In the genomic region with DNA sequence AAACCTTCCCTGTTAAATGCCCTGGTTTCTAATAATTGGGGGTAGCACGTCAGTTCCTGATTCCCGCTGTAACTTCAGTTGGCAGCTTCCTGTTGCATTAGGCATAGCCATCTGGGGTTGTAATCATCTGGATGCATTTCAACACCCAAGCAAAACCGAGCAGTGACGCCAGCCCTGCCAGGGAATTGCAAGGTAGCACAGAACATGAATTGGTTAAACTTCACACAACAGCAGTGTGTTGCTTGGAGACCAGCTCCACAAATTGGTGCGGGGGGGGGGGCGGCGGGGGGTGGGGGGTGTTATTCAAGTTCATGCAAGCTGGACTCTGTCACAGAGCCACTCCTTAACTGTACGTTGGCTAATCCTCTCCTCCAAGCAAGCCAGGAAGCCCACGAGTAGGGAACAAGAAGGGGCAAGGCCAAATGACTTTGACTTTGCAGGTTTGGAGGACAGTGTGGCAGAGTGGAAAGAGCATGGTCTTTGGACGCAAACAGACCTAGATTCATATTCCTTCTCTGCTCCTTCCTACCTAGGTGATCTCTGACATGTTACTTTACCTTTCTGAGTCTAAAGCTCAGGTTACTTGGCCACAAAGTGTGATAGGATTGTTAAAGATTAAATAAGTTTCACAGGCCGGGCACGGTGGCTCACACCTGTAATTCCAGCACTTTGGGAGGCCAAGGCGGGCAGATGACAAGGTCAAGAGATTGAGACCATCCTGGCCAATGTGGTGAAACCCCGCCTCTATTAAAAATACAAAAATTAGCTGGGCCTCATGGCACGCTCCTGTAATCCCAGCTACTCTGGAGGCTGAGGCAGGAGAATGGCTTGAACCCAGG, we compare ENCODE assay signal across 10 cellular contexts. TPM values are rescaled to one million over a fixed set of nuclear protein-coding genes. Genes with fewer than 3 reads are reported as not detected.
DNase-seq lines count a peak whose midpoint lies in the region; ATAC-seq, FAIRE-seq and TF ChIP-seq lines count a peak whose summit lies in the region.
"Had no signal": no experiment of that assay in that cellular context is flagged by ENCODE, and none has a peak within 500 bp of the region (broad histone marks: within the 10 kb centered on the region; RNA-seq: fewer than 3 reads in every experiment).

No MANE protein-coding gene starts in this region.

- CTCF ChIA-PET in H1 (lab: Charles Lee; ENCODE audit: partially characterized antibody): interaction anchor here (0.6 kb wide), 2 partner anchors 33 to 730 kb away, joined by 3 read pairs; no protein-coding TSS in a partner anchor

- no peak overlapping the region for H2BK120ac ChIP-seq in H1 (replicated peaks; ENCODE audit: low read depth, low read length)

- no peak for TF ChIP-seq CTCF in Peyer's patch (IDR thresholded peaks at IDR 0.05)
- TF ChIP-seq CTCF in H1 (IDR thresholded peaks at IDR 0.05; ENCODE audit: control extremely low read depth in 1 of 3, insufficient read depth in 1 of 3, low read depth in 1 of 3, low read length in 3 of 3): no peak

- no peak overlapping the region for H3K14ac ChIP-seq in H1 (ENCODE audit: insufficient read length)

- no peak overlapping the region for H3K4ac ChIP-seq in H1 (replicated peaks; ENCODE audit: insufficient read length, low read depth, low read length)

- intact Hi-C loops in aorta (cut with DNase I): no loop called here

- H2BK12ac ChIP-seq in H1 (ENCODE audit: low read depth, low read length): 0 out of 2 replicates have a peak overlapping the region, but pooled peaks have one; percentile 80

- H3K4me3 ChIP-seq in Peyer's patch (peak overlapping the region in 1 of 4 donors; percentile 23), H1 (ENCODE audit: extremely low read depth in 1 of 4, insufficient read depth in 2 of 4, low read depth in 3 of 4, low read length in 4 of 4) (no peak overlapping the region), mucosa of rectum (ENCODE audit: low read length in 2 of 2) (peak overlapping the region; percentile 41 to 50), aorta (ENCODE audit: low read length in 2 of 2) (no peak overlapping the region)

- no peak overlapping the region for H4K5ac ChIP-seq in H1 (ENCODE audit: insufficient read length, low read depth, low read length)

- no peaks in the 10 kb centered on the region for H3K36me3 ChIP-seq in Peyer's patch
- H3K36me3 ChIP-seq in H1 (ENCODE audit: control insufficient read depth in 2 of 4, insufficient read depth in 4 of 4, low read length in 3 of 4): no peaks in the 10 kb centered on the region
- H3K36me3 ChIP-seq in mucosa of rectum (ENCODE audit: control insufficient read depth in 2 of 2, insufficient read depth in 2 of 2, low read length in 2 of 2): peaks cover 0 to 3% of the 10 kb centered on the region in 2 donors
- H3K36me3 ChIP-seq in aorta (ENCODE audit: control insufficient read depth in 1 of 2, insufficient read depth in 2 of 2, low read length in 1 of 2): no peaks in the 10 kb centered on the region

- H3K36me3 Mint-ChIP-seq in activated T-cell treated with anti-CD3 and anti-CD28 coated beads, Interleukin-2, amount 50 U/mL, for 72 hours (ENCODE audit: insufficient read depth in 2 of 2): peaks cover 12 to 20% of the 10 kb centered on the region in 2 donors
- peaks cover 37% of the 10 kb centered on the region for H3K36me3 Mint-ChIP-seq in activated T-cell treated with anti-CD3 and anti-CD28 coated beads, Interleukin-2, amount 50 U/mL, for 4 hours (ENCODE audit: insufficient read depth)

- ATAC-seq in activated T-cell treated with anti-CD3 and anti-CD28 coated beads, Interleukin-2, amount 50 U/mL, for 72 hours (replicated peaks in 1 of 2): no peak
- ATAC-seq in activated T-cell treated with anti-CD3 and anti-CD28 coated beads, Interleukin-2, amount 50 U/mL, for 4 hours: no peak
- peak; percentile 75 for ATAC-seq in aorta (ENCODE audit: low FRiP score)
- ATAC-seq in GM19395 (IDR thresholded peaks at IDR 0.05; ENCODE audit: unreplicated experiment): no peak

- H2AFZ ChIP-seq in H1 (ENCODE audit: low read length): no peak overlapping the region

- no peaks in the 10 kb centered on the region for H4K20me1 ChIP-seq in H1 (replicated peaks in 1 of 2; ENCODE audit: control insufficient read depth in 1 of 2, insufficient read depth in 2 of 2, low read length in 2 of 2)

- H3K56ac ChIP-seq in H1 (replicated peaks; ENCODE audit: insufficient read length, low read depth, low read length): no peak overlapping the region

- POLR2A ChIA-PET in H1 (lab: Charles Lee; ENCODE audit: partially characterized antibody): interaction anchor here (1.3 kb wide), 1 partner anchor 8 kb away, joined by 3 read pairs; no protein-coding TSS in a partner anchor

- no peak overlapping the region for H3K4me2 ChIP-seq in H1 (ENCODE audit: insufficient read depth in 1 of 2, low read depth in 2 of 2, low read length in 2 of 2)

- H3K18ac ChIP-seq in H1 (ENCODE audit: extremely low read depth, low read length): no peak overlapping the region

- H4K8ac ChIP-seq in H1 (ENCODE audit: extremely low read depth, insufficient read depth, low read length): no peak overlapping the region

- no peaks in the 10 kb centered on the region for H3K27me3 Mint-ChIP-seq in activated T-cell treated with anti-CD3 and anti-CD28 coated beads, Interleukin-2, amount 50 U/mL, for 72 hours (ENCODE audit: low read depth)
- no peaks in the 10 kb centered on the region for H3K27me3 Mint-ChIP-seq in activated T-cell treated with anti-CD3 and anti-CD28 coated beads, Interleukin-2, amount 50 U/mL, for 4 hours (ENCODE audit: low read depth)

- H2BK15ac ChIP-seq in H1 (ENCODE audit: low read length): 0 out of 2 replicates have a peak overlapping the region, but pooled peaks have one; percentile 40

- H3K9ac ChIP-seq in H1 (replicated peaks in 1 of 4; ENCODE audit: extremely low read depth in 1 of 4, low read depth in 3 of 4, low read length in 3 of 4) (no peak overlapping the region), mucosa of rectum (ENCODE audit: low read depth in 1 of 2, low read length in 2 of 2) (peak overlapping the region; percentile 38 to 44)

- H3K23ac ChIP-seq in H1 (ENCODE audit: insufficient read length): no peak overlapping the region

- TF ChIP-seq RAD21 in H1 (IDR thresholded peaks at IDR 0.05 in 1 of 2, conservative IDR thresholded peaks at IDR 0.05 in 1 of 2; ENCODE audit: low read depth in 2 of 2, low read length in 2 of 2): no peak

- H3K27ac ChIP-seq in Peyer's patch: peak overlapping the region in 3 of 4 donors; percentile 65 to 86 (median 84)
- H3K27ac ChIP-seq in H1 (ENCODE audit: low read depth, low read length): no peak overlapping the region
- peak overlapping the region; percentile 81 to 90 for H3K27ac ChIP-seq in mucosa of rectum (ENCODE audit: low read depth in 2 of 2, low read length in 2 of 2)
- peak overlapping the region in 1 of 2 donors; percentile 49 for H3K27ac ChIP-seq in aorta (ENCODE audit: low read depth in 1 of 2, low read length in 2 of 2)

- 81% methylated on average over 15 of the region's 15 CpGs; no CpG with 5 or more reads in 1 of the 2 experiments for WGBS in H1 (ENCODE audit: extremely low coverage in 1 of 2, insufficient coverage in 1 of 2, insufficient read length in 1 of 2, insufficient replicate concordance in 2 of 2, low coverage in 1 of 2, low lambda C conversion rate in 2 of 2, missing lambda C conversion rate in 1 of 2), 2 experiments
- 36% methylated on average over 15 of the region's 15 CpGs for WGBS in aorta, 2 donors

- TF ChIP-seq EP300 in H1 (IDR thresholded peaks at IDR 0.05; ENCODE audit: borderline replicate concordance in 1 of 2, low read depth in 2 of 2, low read length in 2 of 2): no peak

- H3K23me2 ChIP-seq in H1 (ENCODE audit: low read depth, low read length): no peaks in the 10 kb centered on the region

- DNase-seq in activated T-cell treated with anti-CD3 and anti-CD28 coated beads, Interleukin-2, amount 50 U/mL, for 72 hours: no peak
- DNase-seq in activated T-cell treated with anti-CD3 and anti-CD28 coated beads, Interleukin-2, amount 50 U/mL, for 4 hours: no peak
- DNase-seq in Peyer's patch (peak in 2 of 3 donors; percentile 92), H1 (ENCODE audit: low read depth in 1 of 2, low spot score in 2 of 2) (no peak), aorta (peak; percentile 83 to 89), activated gamma-delta T cell (lab: John Stamatoyannopoulos, UW) (no peak)

- H3K4me3 Mint-ChIP-seq in activated T-cell treated with anti-CD3 and anti-CD28 coated beads, Interleukin-2, amount 50 U/mL, for 72 hours: no peak overlapping the region
- H3K4me3 Mint-ChIP-seq in activated T-cell treated with anti-CD3 and anti-CD28 coated beads, Interleukin-2, amount 50 U/mL, for 4 hours: no peak overlapping the region

- H3K9me3 Mint-ChIP-seq in activated T-cell treated with anti-CD3 and anti-CD28 coated beads, Interleukin-2, amount 50 U/mL, for 72 hours: no peaks in the 10 kb centered on the region
- no peaks in the 10 kb centered on the region for H3K9me3 Mint-ChIP-seq in activated T-cell treated with anti-CD3 and anti-CD28 coated beads, Interleukin-2, amount 50 U/mL, for 4 hours

- H3K79me1 ChIP-seq in H1 (ENCODE audit: low read depth, low read length): no peaks in the 10 kb centered on the region

- no peak for FAIRE-seq in H1 (lab: Jason Lieb, UNC)
- FAIRE-seq: G401.6, TTC549 had no signal

- H3K27me3 ChIP-seq in Peyer's patch: no peaks in the 10 kb centered on the region
- H3K27me3 ChIP-seq in H1 (replicated peaks in 1 of 4; ENCODE audit: control insufficient read depth in 3 of 4, extremely low read depth in 1 of 4, insufficient read depth in 3 of 4, low read length in 3 of 4): no peaks in the 10 kb centered on the region; a peak in 1 of 7 replicates
- no peaks in the 10 kb centered on the region for H3K27me3 ChIP-seq in mucosa of rectum (ENCODE audit: control insufficient read depth in 2 of 2, insufficient read depth in 2 of 2, low read length in 2 of 2)
- no peaks in the 10 kb centered on the region for H3K27me3 ChIP-seq in aorta (ENCODE audit: control insufficient read depth in 1 of 2, insufficient read depth in 2 of 2, low read length in 1 of 2)

- H4K91ac ChIP-seq in H1 (replicated peaks; ENCODE audit: insufficient read length, low read length): no peak overlapping the region

- H3K27ac Mint-ChIP-seq in activated T-cell treated with anti-CD3 and anti-CD28 coated beads, Interleukin-2, amount 50 U/mL, for 72 hours: peak overlapping the region; percentile 69

- peaks cover 46% of the 10 kb centered on the region for H3K4me1 Mint-ChIP-seq in activated T-cell treated with anti-CD3 and anti-CD28 coated beads, Interleukin-2, amount 50 U/mL, for 72 hours (ENCODE audit: low read depth)
- H3K4me1 Mint-ChIP-seq in activated T-cell treated with anti-CD3 and anti-CD28 coated beads, Interleukin-2, amount 50 U/mL, for 4 hours (ENCODE audit: low read depth): peaks cover 33% of the 10 kb centered on the region

- no peaks in the 10 kb centered on the region for H3K79me2 ChIP-seq in H1 (ENCODE audit: control insufficient read depth in 1 of 2, insufficient read depth in 2 of 2, low read length in 2 of 2)

- H3K4me1 ChIP-seq in Peyer's patch: peaks cover 0 to 10% (median 5%) of the 10 kb centered on the region in 4 donors
- no peaks in the 10 kb centered on the region for H3K4me1 ChIP-seq in H1 (replicated peaks in 1 of 4; ENCODE audit: control insufficient read depth in 3 of 4, insufficient read depth in 4 of 4, low read length in 3 of 4)
- H3K4me1 ChIP-seq in mucosa of rectum (ENCODE audit: control insufficient read depth in 2 of 2, insufficient read depth in 2 of 2, low read length in 2 of 2): peaks cover 6 to 10% of the 10 kb centered on the region in 2 donors
- no peaks in the 10 kb centered on the region for H3K4me1 ChIP-seq in aorta (ENCODE audit: control insufficient read depth in 1 of 2, insufficient read depth in 2 of 2, low read length in 2 of 2)

- TF ChIP-seq POLR2A in Peyer's patch (IDR thresholded peaks at IDR 0.05): peak; percentile 57 to 69
- TF ChIP-seq POLR2A in H1 (IDR thresholded peaks at IDR 0.05; ENCODE audit: control extremely low read depth in 1 of 2, low read depth in 2 of 2, low read length in 2 of 2): no peak

- H3K9me3 ChIP-seq in Peyer's patch (no peaks in the 10 kb centered on the region), H1 (ENCODE audit: insufficient read depth in 2 of 2, low read depth in 1 of 2, low read length in 1 of 2) (peaks cover 0 to 3% of the 10 kb centered on the region in 2 experiments; a peak in 1 of 4 replicates), mucosa of rectum (ENCODE audit: control insufficient read depth in 2 of 2, low read length in 2 of 2) (no peaks in the 10 kb centered on the region), aorta (ENCODE audit: control insufficient read depth, low read length) (no peaks in the 10 kb centered on the region)

- H2BK5ac ChIP-seq in H1 (ENCODE audit: low read depth, low read length): no peak overlapping the region

- H2AK5ac ChIP-seq in H1 (ENCODE audit: low read depth, low read length): no peak overlapping the region

- H2BK20ac ChIP-seq in H1 (ENCODE audit: low read length): no peak overlapping the region

RNA-seq across cellular contexts. Expression of a gene that starts 4.7 kb away (rescaled TPM):
- total RNA-seq in activated T-cell treated with anti-CD3 and anti-CD28 coated beads, Interleukin-2, amount 50 U/mL, for 72 hours: 10 to 100 TPM; 24.3 to 24.8 TPM
- 10 to 100 TPM; 20.4 to 22.7 (median 22.4) TPM for total RNA-seq in activated T-cell treated with anti-CD3 and anti-CD28 coated beads, Interleukin-2, amount 50 U/mL, for 4 hours
- total RNA-seq in Peyer's patch (1 to 10 TPM; 1.6 to 9.9 (median 2.7) TPM), aorta (1 to 10 TPM in 1 of 2 donors, under 1 TPM in 1; 0.84 to 2.2 TPM)
- total RNA-seq in H1 (2021; fragmentation: NEBNext Ultra II Directional; extraction: Animal tissue kit (Norgen Biotek cat#: 25700)): 0.11 and 0.23 TPM in 2 replicates
- polyA plus RNA-seq in H1 (2011; rRNA removed) (not detected in 2 replicates), aorta (1 to 10 TPM in 1 of 2 donors, not detected in 1; 1.1 TPM)
- polyA plus RNA-seq in H1 (2011; cell fraction: cytosol; rRNA removed): not detected
- not detected for polyA plus RNA-seq in H1 (2011; cell fraction: nucleus; rRNA removed)
- not detected in 4 replicates for polyA plus RNA-seq in H1 (2012, experiment 1 of 2)
- polyA plus RNA-seq in H1 (2012, experiment 2 of 2): not detected
- not detected for polyA plus RNA-seq in H1 (2013, experiment 1 of 2)
- polyA plus RNA-seq in H1 (2013, experiment 2 of 2): 0.02 TPM
- not detected in 2 replicates for polyA minus RNA-seq in H1 (2011; rRNA and poly(A)+ RNA removed)
- polyA minus RNA-seq in H1 (2011; cell fraction: cytosol; rRNA and poly(A)+ RNA removed): not detected
- not detected for polyA minus RNA-seq in H1 (2011; cell fraction: nucleus; rRNA and poly(A)+ RNA removed)

RNA-seq across cellular contexts. Expression of a gene that starts 25.7 kb away (rescaled TPM):
- total RNA-seq in activated T-cell treated with anti-CD3 and anti-CD28 coated beads, Interleukin-2, amount 50 U/mL, for 72 hours: 10 to 100 TPM; 25.6 to 26.6 TPM
- total RNA-seq in activated T-cell treated with anti-CD3 and anti-CD28 coated beads, Interleukin-2, amount 50 U/mL, for 4 hours: 10 to 100 TPM; 10.3 to 11.0 (median 10.8) TPM
- total RNA-seq in Peyer's patch (10 to 100 TPM; 30.1 to 45.2 (median 38.2) TPM), aorta (10 to 100 TPM; 55.1 to 58.7 TPM)
- 24.1 and 25.9 TPM in 2 replicates for total RNA-seq in H1 (2021; fragmentation: NEBNext Ultra II Directional; extraction: Animal tissue kit (Norgen Biotek cat#: 25700))
- polyA plus RNA-seq in H1 (2011; rRNA removed) (1.4 and 1.6 TPM in 2 replicates), aorta (1 to 10 TPM in 1 of 2 donors, under 1 TPM in 1; 0.63 to 2.7 TPM)
- polyA plus RNA-seq in H1 (2011; cell fraction: cytosol; rRNA removed): 1.9 TPM
- 4.6 TPM for polyA plus RNA-seq in H1 (2011; cell fraction: nucleus; rRNA removed)
- polyA plus RNA-seq in H1 (2012, experiment 1 of 2): 0.87 to 1.9 TPM (median 1.5 TPM) in 4 replicates
- polyA plus RNA-seq in H1 (2012, experiment 2 of 2): not detected
- polyA plus RNA-seq in H1 (2013, experiment 1 of 2): 5.9 TPM
- 4.8 TPM for polyA plus RNA-seq in H1 (2013, experiment 2 of 2)
- 18.2 and 19.5 TPM in 2 replicates for polyA minus RNA-seq in H1 (2011; rRNA and poly(A)+ RNA removed)
- 6.0 TPM for polyA minus RNA-seq in H1 (2011; cell fraction: cytosol; rRNA and poly(A)+ RNA removed)
- 35.5 TPM for polyA minus RNA-seq in H1 (2011; cell fraction: nucleus; rRNA and poly(A)+ RNA removed)

RNA-seq across cellular contexts. Expression of a gene that starts 25.7 kb away (rescaled TPM):
- total RNA-seq in activated T-cell treated with anti-CD3 and anti-CD28 coated beads, Interleukin-2, amount 50 U/mL, for 72 hours: 100 to 1,000 TPM; 140 to 141 TPM
- 10 to 100 TPM; 55.2 to 65.7 (median 64.0) TPM for total RNA-seq in activated T-cell treated with anti-CD3 and anti-CD28 coated beads, Interleukin-2, amount 50 U/mL, for 4 hours
- total RNA-seq in Peyer's patch (100 to 1,000 TPM in 2 of 4 donors, 10 to 100 TPM in 2; 78.2 to 122 (median 101) TPM), aorta (10 to 100 TPM; 71.2 to 86.4 TPM)
- 102 and 105 TPM in 2 replicates for total RNA-seq in H1 (2021; fragmentation: NEBNext Ultra II Directional; extraction: Animal tissue kit (Norgen Biotek cat#: 25700))
- polyA plus RNA-seq in H1 (2011; rRNA removed) (31.3 and 37.2 TPM in 2 replicates), aorta (10 to 100 TPM; 31.2 to 66.9 TPM)
- polyA plus RNA-seq in H1 (2011; cell fraction: cytosol; rRNA removed): 63.5 TPM
- polyA plus RNA-seq in H1 (2011; cell fraction: nucleus; rRNA removed): 56.7 TPM
- 43.0 to 59.4 TPM (median 52.0 TPM) in 4 replicates for polyA plus RNA-seq in H1 (2012, experiment 1 of 2)
- 3.5 TPM for polyA plus RNA-seq in H1 (2012, experiment 2 of 2)
- polyA plus RNA-seq in H1 (2013, experiment 1 of 2): 56.8 TPM
- 52.3 TPM for polyA plus RNA-seq in H1 (2013, experiment 2 of 2)
- polyA minus RNA-seq in H1 (2011; rRNA and poly(A)+ RNA removed): 62.4 and 65.2 TPM in 2 replicates
- 39.9 TPM for polyA minus RNA-seq in H1 (2011; cell fraction: cytosol; rRNA and poly(A)+ RNA removed)
- polyA minus RNA-seq in H1 (2011; cell fraction: nucleus; rRNA and poly(A)+ RNA removed): 67.9 TPM

Comparison
In these comparisons a context has a peak if more than half of its experiments do, and no peak if none do; other contexts are left out.
1. DNase-seq: peak in Peyer's patch (2 of 3) and aorta (2 of 2); none in activated T-cell treated with anti-CD3 and anti-CD28 coated beads, Interleukin-2, amount 50 U/mL, for 72 hours (0 of 2), activated T-cell treated with anti-CD3 and anti-CD28 coated beads, Interleukin-2, amount 50 U/mL, for 4 hours (single experiment), H1 (0 of 2) and activated gamma-delta T cell (single experiment).
2. H3K4me3 ChIP-seq: peak in mucosa of rectum (2 of 2); none in H1 (0 of 4) and aorta (0 of 2).
3. POLR2A ChIP-seq: peak in Peyer's patch (2 of 2); none in H1 (0 of 2).
4. H3K9ac ChIP-seq: peak in mucosa of rectum (2 of 2); none in H1 (0 of 4).